ENCODE assay signal across 13 cellular contexts in genomic region chr6:130997061-130997753, GRCh38.
DNase-seq lines count a peak whose midpoint lies in the region; ATAC-seq, FAIRE-seq and TF ChIP-seq lines count a peak whose summit lies in the region.
"Had no signal": no experiment of that assay in that cellular context is flagged by ENCODE, and none has a peak within 500 bp of the region (broad histone marks: within the 10 kb centered on the region; RNA-seq: fewer than 3 reads in every experiment).

No MANE protein-coding gene starts in this region.

- peak overlapping the region; percentile 33; the same call in 1 of the 2 replicates for H2AFZ ChIP-seq in K562 (ENCODE audit: low read depth, low read length)

- no peak overlapping the region for H3K4me3 Mint-ChIP-seq in activated naive CD4-positive, alpha-beta T cell treated with anti-CD3 and anti-CD28 coated beads, Interleukin-2, amount 10 ng/mL, durations not matched to agents 7 days and 5 days

- no peaks in the 10 kb centered on the region for H3K9me1 ChIP-seq in K562 (ENCODE audit: control insufficient read depth, insufficient read depth, low read length)

- no peak overlapping the region for H3K4me3 ChIP-seq in A549
- H3K4me3 ChIP-seq in K562 = no peak overlapping the region
- H3K4me3 ChIP-seq: thoracic aorta had no signal

- intact Hi-C loops in K562 (cut with micrococcal nuclease) = no loop called here

- H3K4me2 ChIP-seq in A549 (peak overlapping the region; percentile 23; the same call in 2 of the 3 replicates), K562 (ENCODE audit: insufficient read depth, low read length) (peak overlapping the region; percentile 41)

- TF ChIP-seq POLR2A in A549 (IDR thresholded peaks at IDR 0.05; ENCODE audit: low read length) = no peak
- no peak for TF ChIP-seq POLR2A in K562 (conservative IDR thresholded peaks at IDR 0.05)

- H4K20me1 ChIP-seq in K562 (replicated peaks; ENCODE audit: control insufficient read depth, insufficient read depth, low read length) = no peaks in the 10 kb centered on the region

- H3K36me3 Mint-ChIP-seq in activated naive CD4-positive, alpha-beta T cell treated with anti-CD3 and anti-CD28 coated beads, Interleukin-2, amount 10 ng/mL, durations not matched to agents 7 days and 5 days = no peaks in the 10 kb centered on the region

- no peak for TF ChIP-seq RAD21 in A549 (conservative IDR thresholded peaks at IDR 0.05 in 1 of 2, IDR thresholded peaks at IDR 0.05 in 1 of 2)
- no peak for TF ChIP-seq RAD21 in K562 (CRISPR knock-in tag; conservative IDR thresholded peaks at IDR 0.05 in 1 of 2, IDR thresholded peaks at IDR 0.05 in 1 of 2)

- DNase-seq in A549 (ENCODE audit: low read depth in 1 of 2, low spot score in 1 of 2) (no peak), HT1080 (ENCODE audit: low read depth) (peak; percentile 6), K562 (ENCODE audit: extremely low read depth in 1 of 4, low spot score in 3 of 4) (no peak), medulla oblongata (ENCODE audit: extremely low spot score) (peak; percentile 53)
- DNase-seq in activated naive CD4-positive, alpha-beta T cell treated with anti-CD3 and anti-CD28 coated beads, Interleukin-2, amount 10 ng/mL, durations not matched to agents 7 days and 5 days = no peak
- DNase-seq: NCI-H1436 treated with DMSO at 0.1 percent for 48 hours had no signal

- H3K27ac ChIP-seq in A549 (peak overlapping the region in 1 of 2 experiments; percentile 33; a peak in 2 of 6 replicates), K562 (ENCODE audit: extremely low read depth, low read depth, low read length) (peak overlapping the region; percentile 52; the same call in 2 of the 3 replicates)
- H3K27ac ChIP-seq: HL-60, neutrophil, thoracic aorta had no signal

- POLR2A ChIA-PET in A549 (lab: Yijun Ruan, JAX) (no interaction called here), K562 (lab: Yijun Ruan, JAX) (interaction anchor here (1.0 kb wide), 1 partner anchor 15 kb away, joined by 3 read pairs; no protein-coding TSS in a partner anchor)

- TF ChIP-seq CTCF in A549 (IDR thresholded peaks at IDR 0.05) (no peak), K562 (IDR thresholded peaks at IDR 0.05 in 2 of 3, conservative IDR thresholded peaks at IDR 0.05 in 1 of 3; ENCODE audit: insufficient read depth in 2 of 3, low read depth in 1 of 3, low read length in 3 of 3) (no peak)

- no peaks in the 10 kb centered on the region for H3K36me3 ChIP-seq in K562 (ENCODE audit: control insufficient read depth, insufficient read depth, low read length)
- H3K36me3 ChIP-seq: neutrophil, thoracic aorta had no signal

- H3K79me2 ChIP-seq in K562 (ENCODE audit: control insufficient read depth, insufficient read depth, low read length) = peaks cover 64% of the 10 kb centered on the region

- H3K27ac Mint-ChIP-seq in activated naive CD4-positive, alpha-beta T cell treated with anti-CD3 and anti-CD28 coated beads, Interleukin-2, amount 10 ng/mL, durations not matched to agents 7 days and 5 days = no peak overlapping the region

- no peaks in the 10 kb centered on the region for H3K9me3 ChIP-seq in A549
- no peaks in the 10 kb centered on the region for H3K9me3 ChIP-seq in K562 (replicated peaks; ENCODE audit: control insufficient read depth, insufficient read depth, low read depth, low read length)
- H3K9me3 ChIP-seq: thoracic aorta had no signal

- no peaks in the 10 kb centered on the region for H3K27me3 Mint-ChIP-seq in activated naive CD4-positive, alpha-beta T cell treated with anti-CD3 and anti-CD28 coated beads, Interleukin-2, amount 10 ng/mL, durations not matched to agents 7 days and 5 days

- H3K27me3 ChIP-seq in K562 (ENCODE audit: control insufficient read depth in 2 of 2, insufficient read depth in 2 of 2, low read length in 2 of 2) = no peaks in the 10 kb centered on the region
- H3K27me3 ChIP-seq: neutrophil had no signal

- no peaks in the 10 kb centered on the region for H3K9me3 Mint-ChIP-seq in activated naive CD4-positive, alpha-beta T cell treated with anti-CD3 and anti-CD28 coated beads, Interleukin-2, amount 10 ng/mL, durations not matched to agents 7 days and 5 days

- TF ChIP-seq EP300 in A549 (IDR thresholded peaks at IDR 0.05) = no peak
- no peak for TF ChIP-seq EP300 in K562 (IDR thresholded peaks at IDR 0.05; ENCODE audit: low read length)

- BruUV-seq in K562 (replicated peaks; lab: Mats Ljungman, UMichigan) = no TSS peak

- WGBS in A549 (ENCODE audit: missing lambda C conversion rate) = 80% methylated on average over 6 of the region's 6 CpGs
- WGBS in K562 (ENCODE audit: insufficient coverage, low coverage, missing lambda C conversion rate) = 8% methylated on average over 6 of the region's 6 CpGs

- CTCF ChIA-PET in A549 (lab: Yijun Ruan, JAX) (no interaction called here), K562 (lab: Yijun Ruan, JAX; ENCODE audit: low intra/inter-chr PET ratio) (no interaction called here)
- CTCF ChIA-PET in activated naive CD4-positive, alpha-beta T cell treated with anti-CD3 and anti-CD28 coated beads, Interleukin-2, amount 10 ng/mL, durations not matched to agents 7 days and 5 days (lab: Charles Lee) = no interaction called here

- H3K9ac ChIP-seq in K562 (ENCODE audit: insufficient read depth in 1 of 2, low read depth in 2 of 2, low read length in 2 of 2) = peak overlapping the region in 1 of 2 experiments; percentile 33; a peak in 2 of 4 replicates

- H3K4me1 ChIP-seq in A549 = peaks cover 27% of the 10 kb centered on the region
- peaks cover 8 to 27% of the 10 kb centered on the region in 2 experiments; a peak in 4 of 5 replicates for H3K4me1 ChIP-seq in K562 (replicated peaks in 1 of 2; ENCODE audit: control insufficient read depth in 2 of 2, insufficient read depth in 2 of 2, low read length in 2 of 2)

- in situ Hi-C loops in K562 (cut with MboI) = no loop called here

- FAIRE-seq in A549 (lab: Jason Lieb, UNC) = no peak
- no peak for FAIRE-seq in K562 (lab: Jason Lieb, UNC)
- FAIRE-seq: colon had no signal

- no peak for ATAC-seq in A549
- ATAC-seq in K562 = no peak
- no peak for ATAC-seq in HG03439 (IDR thresholded peaks at IDR 0.05; ENCODE audit: unreplicated experiment)
- no peak for ATAC-seq in HG03378 (IDR thresholded peaks at IDR 0.05; ENCODE audit: unreplicated experiment)
- ATAC-seq in HG03097 (IDR thresholded peaks at IDR 0.05; ENCODE audit: low FRiP score, unreplicated experiment) = no peak

- no peaks in the 10 kb centered on the region for H3K4me1 Mint-ChIP-seq in activated naive CD4-positive, alpha-beta T cell treated with anti-CD3 and anti-CD28 coated beads, Interleukin-2, amount 10 ng/mL, durations not matched to agents 7 days and 5 days

TF ChIP-seq in A549, 52 proteins besides CTCF, POLR2A, EP300 and RAD21 (continues in another document):
- TF ChIP-seq CHD2 (IDR thresholded peaks at IDR 0.05; ENCODE audit: low read length, partially characterized antibody) (no peak), MAZ (IDR thresholded peaks at IDR 0.05; ENCODE audit: borderline replicate concordance, low read depth, low read length) (no peak), JUNB (IDR thresholded peaks at IDR 0.05) (no peak), HOXB5 (CRISPR knock-in tag; IDR thresholded peaks at IDR 0.05) (no peak), USF2 (IDR thresholded peaks at IDR 0.05) (no peak), EHMT2 (IDR thresholded peaks at IDR 0.05; ENCODE audit: low read depth) (no peak), ZC3H11A (IDR thresholded peaks at IDR 0.05) (no peak), EHF (CRISPR knock-in tag; IDR thresholded peaks at IDR 0.05) (no peak), MAFK (IDR thresholded peaks at IDR 0.05; ENCODE audit: partially characterized antibody) (no peak), FOSL2 (IDR thresholded peaks at IDR 0.05) (no peak), FOSL2 (CRISPR knock-in tag; IDR thresholded peaks at IDR 0.05) (no peak), BHLHE40 (IDR thresholded peaks at IDR 0.05; ENCODE audit: low read depth, low read length) (no peak), FOSB (CRISPR knock-in tag; IDR thresholded peaks at IDR 0.05) (no peak), HOXB13 (CRISPR knock-in tag; IDR thresholded peaks at IDR 0.05; ENCODE audit: low read depth) (no peak)

TF ChIP-seq in K562, 482 proteins besides CTCF, POLR2A, EP300 and RAD21 (continues in another document):
- no peak for TF ChIP-seq FOXP1 (CRISPR knock-in tag; IDR thresholded peaks at IDR 0.05)
- TF ChIP-seq ZFX (CRISPR knock-in tag; IDR thresholded peaks at IDR 0.05) = no peak
- TF ChIP-seq HDAC6 (IDR thresholded peaks at IDR 0.05; ENCODE audit: low read depth, low read length) = no peak
- TF ChIP-seq MAFF (IDR thresholded peaks at IDR 0.05; ENCODE audit: low read length) = no peak
- peak; percentile 9 for TF ChIP-seq PRDM10 (IDR thresholded peaks at IDR 0.05; ENCODE audit: partially characterized antibody)
- no peak for TF ChIP-seq ZNF143 (CRISPR knock-in tag; IDR thresholded peaks at IDR 0.05)

Comparison
In these comparisons a context has a peak if more than half of its experiments do, and no peak if none do; other contexts are left out.
1. DNase-seq: peak in HT1080 (single experiment) and medulla oblongata (single experiment); none in A549 (0 of 2), K562 (0 of 4) and activated naive CD4-positive, alpha-beta T cell treated with anti-CD3 and anti-CD28 coated beads, Interleukin-2, amount 10 ng/mL, durations not matched to agents 7 days and 5 days (single experiment).